8 cellular contexts compared by ENCODE assay signal in the genomic region with DNA sequence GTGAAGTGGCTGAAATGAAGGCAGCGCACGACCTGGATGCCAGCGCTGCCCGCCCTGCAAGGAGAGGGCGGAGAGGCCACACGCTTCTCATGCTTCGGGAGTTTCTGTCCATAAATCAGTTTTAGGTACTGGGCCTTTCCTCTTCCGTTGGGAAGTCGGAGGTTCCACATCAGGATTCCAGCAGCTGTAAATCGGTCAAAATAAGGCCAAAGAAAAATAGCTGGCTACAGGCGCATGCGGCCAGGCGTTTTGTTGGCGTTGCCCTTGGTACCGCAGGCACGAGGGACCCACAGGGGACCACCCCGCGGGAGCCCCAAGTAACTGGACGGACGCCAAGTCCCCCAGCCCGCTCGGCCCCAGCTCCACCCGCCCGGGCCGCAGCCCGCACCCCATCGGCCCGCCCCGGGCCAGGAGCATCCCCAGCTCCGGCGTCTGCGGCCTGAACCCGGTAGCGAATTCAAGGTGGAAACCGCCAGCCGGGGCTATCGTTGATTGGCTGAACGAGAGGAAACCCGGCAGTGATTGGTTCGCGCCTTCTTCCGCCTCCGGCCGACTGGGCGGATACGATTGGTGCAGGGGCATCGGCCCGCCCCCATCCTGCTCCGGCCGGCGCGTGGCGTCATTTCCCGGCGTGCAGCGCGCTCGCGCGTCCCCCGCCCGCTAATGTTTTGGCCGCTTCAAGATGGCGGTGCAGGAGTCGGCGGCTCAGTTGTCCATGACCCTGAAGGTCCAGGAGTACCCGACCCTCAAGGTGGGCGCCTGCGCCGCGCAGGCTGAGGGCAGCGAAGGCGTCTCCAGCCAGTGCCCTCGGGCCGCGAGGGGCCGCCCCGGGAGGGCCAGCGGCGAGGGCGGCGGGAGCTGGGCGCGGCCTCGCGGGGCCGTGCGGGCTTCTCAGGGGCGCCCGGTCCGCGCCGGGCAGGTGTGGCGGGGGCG. TPM values are rescaled to one million over a fixed set of nuclear protein-coding genes. Genes with fewer than 3 reads are reported as not detected.
A peak's percentile ranks its signal among the peaks of the same experiment; 100 is the strongest.
DNase-seq lines count a peak whose midpoint lies in the region; ATAC-seq, FAIRE-seq and TF ChIP-seq lines count a peak whose summit lies in the region.

A gene (plus strand): TSS at position 660 of the 933 bp plus-strand sequence. CDS start 23 bp downstream, at position 683.

- no peaks in the 10 kb centered on the region for H3K27me3 Mint-ChIP-seq in chondrocyte (ENCODE audit: low read depth)

- H3K27ac ChIP-seq in kidney (ENCODE audit: low read depth in 2 of 2, low read length in 2 of 2): peak within 1 kb of the TSS; percentile 83 to 88

- H3K9me3 ChIP-seq in kidney (ENCODE audit: control insufficient read depth in 1 of 2, low read length in 2 of 2): no peaks in the 10 kb centered on the region

- ATAC-seq in HG03439 (IDR thresholded peaks at IDR 0.05; ENCODE audit: unreplicated experiment): peak; percentile 86

- TF ChIP-seq POLR2A in GM19193 (IDR thresholded peaks at IDR 0.05; ENCODE audit: extremely low read depth, insufficient read depth, insufficient read length): peak; percentile 98

- intact Hi-C loops in kidney (cut with DNase I): no loop called here

- peaks cover 0 to 3% of the 10 kb centered on the region in 2 donors for H3K36me3 ChIP-seq in kidney (ENCODE audit: control insufficient read depth in 1 of 2, insufficient read depth in 2 of 2, low read length in 2 of 2)

- peak within 1 kb of the TSS; percentile 87 to 97 for H3K9ac ChIP-seq in kidney (ENCODE audit: low read length in 2 of 2)

- H3K9me3 Mint-ChIP-seq in chondrocyte (ENCODE audit: low read depth): no peaks in the 10 kb centered on the region

- H3K4me3 ChIP-seq in kidney (ENCODE audit: low read length in 2 of 2): peak within 1 kb of the TSS; percentile 84 to 92

- FAIRE-seq in kidney (lab: Jason Lieb, UNC): peak; percentile 95

- peak; percentile 93 for DNase-seq in AML-193 (lab: John Stamatoyannopoulos, UW)
- peak; percentile 89 for DNase-seq in NCI-H510A treated with DMSO at 0.1 percent for 48 hours (lab: John Stamatoyannopoulos, UW)
- peak; percentile 94 to 95 for DNase-seq in activated CD4-positive, alpha-beta T cell treated with anti-CD3 and anti-CD28 coated beads for 24 hours (ENCODE audit: low read depth in 2 of 2)
- DNase-seq in chondrocyte (ENCODE audit: low spot score): peak; percentile 99
- peak; percentile 99 for DNase-seq in kidney
- DNase-seq in stimulated activated CD4-positive, alpha-beta T cell treated with anti-CD3 and anti-CD28 coated beads, Interleukin-15, amount 100 ng/mL, for 24 hours: peak; percentile 98

- TF ChIP-seq CTCF in chondrocyte (IDR thresholded peaks at IDR 0.05): no peak
- no peak for TF ChIP-seq CTCF in kidney (IDR thresholded peaks at IDR 0.05; ENCODE audit: borderline replicate concordance, extremely low read depth, insufficient read depth)

- no peaks in the 10 kb centered on the region for H3K36me3 Mint-ChIP-seq in chondrocyte (ENCODE audit: low read depth)

- H3K4me3 Mint-ChIP-seq in chondrocyte (ENCODE audit: unreplicated experiment): peak within 1 kb of the TSS; percentile 94

- H3K27ac Mint-ChIP-seq in chondrocyte (ENCODE audit: unreplicated experiment): peak within 1 kb of the TSS; percentile 87

- peaks cover 43% of the 10 kb centered on the region for H3K4me1 Mint-ChIP-seq in chondrocyte (ENCODE audit: low read depth)

- H3K4me1 ChIP-seq in kidney (ENCODE audit: control insufficient read depth in 1 of 2, insufficient read depth in 1 of 2, low read depth in 1 of 2, low read length in 2 of 2): peaks cover 21 to 29% of the 10 kb centered on the region in 2 donors

RNA-seq across cellular contexts. Expression of the gene that starts here (rescaled TPM):
- 54.4 to 62.6 TPM (median 56.3 TPM) in 3 replicates for total RNA-seq in chondrocyte
- total RNA-seq in kidney: 75.2 TPM
- 65.0 TPM for polyA plus RNA-seq in kidney (ENCODE audit: insufficient read depth, low read depth, low replicate concordance)

Comparison
In these comparisons a context has a peak if more than half of its experiments do, and no peak if none do; other contexts are left out.
1. Peak in every context shown above with its lines: DNase-seq, ATAC-seq, H3K4me3 ChIP-seq and H3K27ac ChIP-seq.